Comparison of ENCODE assay signal across 20 cellular contexts in the genomic region with DNA sequence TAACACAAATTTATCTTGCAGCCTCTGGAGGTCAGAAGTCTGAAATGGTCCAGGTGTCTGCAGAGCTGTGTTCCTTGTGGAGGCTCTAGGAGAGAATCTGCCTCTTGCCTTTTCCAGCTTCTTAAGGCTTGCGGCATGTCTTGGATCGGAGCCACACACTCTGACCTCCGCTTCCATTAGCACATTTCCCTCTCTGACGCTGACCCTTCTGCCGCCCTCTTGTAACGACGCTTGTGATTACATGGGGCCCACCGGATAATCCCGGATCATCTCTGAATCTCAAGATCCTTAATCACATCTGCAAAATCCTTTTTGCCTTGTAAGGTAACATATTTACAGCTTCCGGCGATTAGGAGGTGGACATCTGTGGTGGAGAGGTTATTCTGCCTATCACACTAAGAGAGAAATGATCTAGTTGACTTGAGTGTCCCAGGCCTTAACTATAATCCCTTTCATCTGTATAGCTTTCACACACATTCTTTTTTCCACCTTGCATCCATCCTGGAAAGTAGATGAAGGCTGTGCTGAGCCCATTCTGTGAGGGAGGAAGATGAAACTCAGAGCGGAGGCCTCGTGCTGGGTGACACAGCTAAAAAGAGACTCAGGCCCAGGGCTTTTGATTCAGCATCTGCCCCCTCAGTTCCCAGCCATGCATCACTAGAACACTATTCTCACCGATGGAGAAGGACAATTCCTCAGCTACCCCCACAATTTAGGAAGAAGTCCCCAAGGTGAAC. TPM values are rescaled to one million over a fixed set of nuclear protein-coding genes. Genes with fewer than 3 reads are reported as not detected.
DNase-seq lines count a peak whose midpoint lies in the region; ATAC-seq and TF ChIP-seq lines count a peak whose summit lies in the region.
"Had no signal": no experiment of that assay in that cellular context is flagged by ENCODE, and none has a peak within 500 bp of the region (broad histone marks: within the 10 kb centered on the region; RNA-seq: fewer than 3 reads in every experiment).

No MANE protein-coding gene starts in this region.

- no peak overlapping the region for H3K4me3 ChIP-seq in fibroblast of villous mesenchyme (ENCODE audit: low read depth, low read length)
- H3K4me3 ChIP-seq: BLaER1 treated with 17β-estradiol and CSF1 and Interleukin-3, amounts not matched to agents 10 nM and 100 nM; GM23338 had no signal

- H3K4me3 Mint-ChIP-seq in natural killer cell treated with Interleukin-12 subunit alpha and Interleukin-12 subunit beta and Interleukin-15 and Interleukin-18, amount 100 ng/mL, for 72 hours: no peak overlapping the region
- H3K4me3 Mint-ChIP-seq in natural killer cell (no peak overlapping the region), nephron progenitor cell (no peak overlapping the region)
- H3K4me3 Mint-ChIP-seq: CD8-positive, alpha-beta memory T cell; GM23338; IgD-negative memory B cell had no signal

- no peaks in the 10 kb centered on the region for H3K36me3 Mint-ChIP-seq in natural killer cell treated with Interleukin-12 subunit alpha and Interleukin-12 subunit beta and Interleukin-15 and Interleukin-18, amount 100 ng/mL, for 72 hours
- H3K36me3 Mint-ChIP-seq in natural killer cell (no peaks in the 10 kb centered on the region), nephron progenitor cell (ENCODE audit: low read depth) (no peaks in the 10 kb centered on the region)
- H3K36me3 Mint-ChIP-seq: CD8-positive, alpha-beta memory T cell had no signal

- in situ Hi-C loops in ACHN (cut with HindIII; ENCODE audit: low pct_ligation_motif_present, low pct_unique_long_range_greater_than_20kb, low sequenced_read_pairs): no loop called here

- intact Hi-C loops in natural killer cell (cut with micrococcal nuclease): no loop called here

- no peak for TF ChIP-seq CTCF in natural killer cell (IDR thresholded peaks at IDR 0.05)
- no peak for TF ChIP-seq CTCF in fibroblast of villous mesenchyme (IDR thresholded peaks at IDR 0.05; ENCODE audit: insufficient read depth, low read depth, low read length)
- no peak for TF ChIP-seq CTCF in nephron progenitor cell (IDR thresholded peaks at IDR 0.05)

- DNase-seq in natural killer cell treated with Interleukin-12 subunit alpha and Interleukin-12 subunit beta and Interleukin-15 and Interleukin-18, amount 100 ng/mL, for 72 hours (ENCODE audit: low spot score): peak; percentile 54
- DNase-seq in natural killer cell (no peak), fibroblast of villous mesenchyme (ENCODE audit: low read depth) (peak; percentile 95), nephron progenitor cell (no peak), cerebellar cortex (ENCODE audit: low spot score) (no peak), ACHN (no peak), inferior parietal cortex (ENCODE audit: extremely low spot score) (no peak), left lobe of liver (ENCODE audit: low spot score) (no peak)
- DNase-seq: CD8-positive, alpha-beta memory T cell; GDM1; NCI-H1105; NCI-H187 treated with DMSO at 0.1 percent for 48 hours; NCI-H446 treated with DMSO at 0.1 percent for 48 hours; NCI-H774 had no signal

- ATAC-seq in natural killer cell treated with Interleukin-12 subunit alpha and Interleukin-12 subunit beta and Interleukin-15 and Interleukin-18, amount 100 ng/mL, for 72 hours: no peak
- no peak for ATAC-seq in natural killer cell
- no peak for ATAC-seq in left lobe of liver
- ATAC-seq: HCT116 had no signal

- no peaks in the 10 kb centered on the region for H3K9me3 Mint-ChIP-seq in natural killer cell treated with Interleukin-12 subunit alpha and Interleukin-12 subunit beta and Interleukin-15 and Interleukin-18, amount 100 ng/mL, for 72 hours
- H3K9me3 Mint-ChIP-seq in natural killer cell (no peaks in the 10 kb centered on the region), nephron progenitor cell (no peaks in the 10 kb centered on the region)
- H3K9me3 Mint-ChIP-seq: CD8-positive, alpha-beta memory T cell; GM23338; IgD-negative memory B cell had no signal

- H3K27ac Mint-ChIP-seq in natural killer cell treated with Interleukin-12 subunit alpha and Interleukin-12 subunit beta and Interleukin-15 and Interleukin-18, amount 100 ng/mL, for 72 hours: no peak overlapping the region
- H3K27ac Mint-ChIP-seq in natural killer cell (no peak overlapping the region), nephron progenitor cell (peak overlapping the region; percentile 33)
- H3K27ac Mint-ChIP-seq: GM23338, IgD-negative memory B cell had no signal

- peaks cover 6 to 11% of the 10 kb centered on the region in 2 donors for H3K4me1 Mint-ChIP-seq in natural killer cell treated with Interleukin-12 subunit alpha and Interleukin-12 subunit beta and Interleukin-15 and Interleukin-18, amount 100 ng/mL, for 72 hours (ENCODE audit: low read depth in 2 of 2)
- peaks cover 0 to 4% of the 10 kb centered on the region in 2 donors for H3K4me1 Mint-ChIP-seq in natural killer cell
- peaks cover 51% of the 10 kb centered on the region for H3K4me1 Mint-ChIP-seq in nephron progenitor cell
- H3K4me1 Mint-ChIP-seq: IgD-negative memory B cell had no signal

- no peaks in the 10 kb centered on the region for H3K27me3 Mint-ChIP-seq in natural killer cell treated with Interleukin-12 subunit alpha and Interleukin-12 subunit beta and Interleukin-15 and Interleukin-18, amount 100 ng/mL, for 72 hours
- peaks cover 0 to 15% of the 10 kb centered on the region in 2 donors for H3K27me3 Mint-ChIP-seq in natural killer cell (ENCODE audit: low read depth in 2 of 2)
- peaks cover 9% of the 10 kb centered on the region for H3K27me3 Mint-ChIP-seq in nephron progenitor cell (ENCODE audit: low read depth, poor library complexity)
- H3K27me3 Mint-ChIP-seq: CD8-positive, alpha-beta memory T cell had no signal

RNA-seq across cellular contexts. Expression of a gene that starts 6.2 kb away (rescaled TPM):
- 1 to 10 TPM; 1.1 to 2.8 TPM for total RNA-seq in natural killer cell treated with Interleukin-12 subunit alpha and Interleukin-12 subunit beta and Interleukin-15 and Interleukin-18, amount 100 ng/mL, for 72 hours
- 1 to 10 TPM in 1 of 3 donors, under 1 TPM in 2; 0.26 to 4.9 (median 0.70) TPM for total RNA-seq in natural killer cell
- total RNA-seq in fibroblast of villous mesenchyme: 0.64 and 0.86 TPM in 2 replicates
- not detected for total RNA-seq in left lobe of liver
- total RNA-seq: HT1080 had no signal

RNA-seq across cellular contexts. Expression of a gene that starts 23.4 kb away (rescaled TPM):
- 10 to 100 TPM; 34.3 to 54.2 TPM for total RNA-seq in natural killer cell treated with Interleukin-12 subunit alpha and Interleukin-12 subunit beta and Interleukin-15 and Interleukin-18, amount 100 ng/mL, for 72 hours
- 10 to 100 TPM; 49.0 to 71.3 (median 56.5) TPM for total RNA-seq in natural killer cell
- total RNA-seq in fibroblast of villous mesenchyme: 16.8 and 25.4 TPM in 2 replicates
- 27.4 TPM for total RNA-seq in left lobe of liver

RNA-seq across cellular contexts. Expression of a gene that starts 30.5 kb away (rescaled TPM):
- total RNA-seq in natural killer cell treated with Interleukin-12 subunit alpha and Interleukin-12 subunit beta and Interleukin-15 and Interleukin-18, amount 100 ng/mL, for 72 hours: not detected
- total RNA-seq in natural killer cell: not detected
- under 0.01 TPM in 1 of 2 replicates, not detected in the other for total RNA-seq in fibroblast of villous mesenchyme
- 0.35 TPM for total RNA-seq in left lobe of liver
- total RNA-seq: CD8-positive, alpha-beta memory T cell; HT1080 had no signal

RNA-seq across cellular contexts. Expression of a gene that starts 33.4 kb away (rescaled TPM):
- total RNA-seq in natural killer cell treated with Interleukin-12 subunit alpha and Interleukin-12 subunit beta and Interleukin-15 and Interleukin-18, amount 100 ng/mL, for 72 hours: not detected
- under 1 TPM in 1 of 3 donors, not detected in 2; 0.60 TPM for total RNA-seq in natural killer cell
- not detected in 2 replicates for total RNA-seq in fibroblast of villous mesenchyme
- 12.4 TPM for total RNA-seq in left lobe of liver
- total RNA-seq: CD8-positive, alpha-beta memory T cell; GM23338; HT1080; LHCN-M2 had no signal

RNA-seq across cellular contexts. Expression of a gene that starts 44.9 kb away (rescaled TPM):
- total RNA-seq in natural killer cell treated with Interleukin-12 subunit alpha and Interleukin-12 subunit beta and Interleukin-15 and Interleukin-18, amount 100 ng/mL, for 72 hours: 10 to 100 TPM; 15.3 to 25.6 TPM
- total RNA-seq in natural killer cell (10 to 100 TPM; 30.7 to 45.5 (median 32.5) TPM), fibroblast of villous mesenchyme (102 and 109 TPM in 2 replicates), left lobe of liver (40.6 TPM)

Comparison
In these comparisons a context has a peak if more than half of its experiments do, and no peak if none do; other contexts are left out.
1. DNase-seq: peak in natural killer cell treated with Interleukin-12 subunit alpha and Interleukin-12 subunit beta and Interleukin-15 and Interleukin-18, amount 100 ng/mL, for 72 hours (single experiment) and fibroblast of villous mesenchyme (single experiment); none in natural killer cell (single experiment), nephron progenitor cell (single experiment), cerebellar cortex (single experiment), ACHN (single experiment), inferior parietal cortex (single experiment) and left lobe of liver (single experiment).